ENCODE assay signal across 9 cellular contexts in the genomic region with DNA sequence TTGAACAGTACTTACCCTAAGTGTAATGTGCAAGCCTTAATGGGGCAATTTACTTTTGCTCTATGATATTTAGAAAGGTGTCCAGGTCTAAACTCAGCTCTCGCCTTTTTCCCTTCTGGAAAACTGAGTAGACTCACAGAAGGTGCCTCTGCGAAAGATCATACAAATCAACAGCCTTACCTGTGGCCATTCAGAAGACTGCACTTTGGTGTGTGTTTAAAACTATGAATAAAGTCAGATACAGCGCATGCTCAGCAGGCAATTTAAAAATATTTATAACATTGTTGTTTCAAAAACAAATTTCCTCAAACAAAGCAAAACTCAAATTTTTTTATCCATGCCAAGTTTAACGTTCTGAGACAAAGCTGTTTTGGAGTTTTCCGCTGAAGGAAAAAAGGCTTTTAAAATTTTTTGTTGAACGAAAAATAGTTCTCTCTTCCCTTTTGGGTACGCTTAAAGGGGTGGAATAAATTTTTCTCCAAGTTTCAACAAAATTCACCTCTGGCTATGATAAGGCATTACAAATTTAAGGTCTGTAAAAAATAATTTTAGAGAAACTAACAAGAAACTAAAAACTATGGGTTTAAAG.
A peak's percentile ranks its signal among the peaks of the same experiment; 100 is the strongest.
DNase-seq lines count a peak whose midpoint lies in the region; ATAC-seq, FAIRE-seq and TF ChIP-seq lines count a peak whose summit lies in the region.
"Had no signal": no experiment of that assay in that cellular context is flagged by ENCODE, and none has a peak within 500 bp of the region (broad histone marks: within the 10 kb centered on the region; RNA-seq: fewer than 3 reads in every experiment).

No MANE protein-coding gene starts in this region.

- H3K14ac ChIP-seq in neuronal stem cell (ENCODE audit: low read length): no peak overlapping the region

- no peak overlapping the region for H2BK12ac ChIP-seq in neuronal stem cell (ENCODE audit: low read length)

- H4K91ac ChIP-seq in neuronal stem cell (ENCODE audit: low read depth, low read length, poor library complexity): no peak overlapping the region

- no peaks in the 10 kb centered on the region for H3K9me3 ChIP-seq in neuronal stem cell (replicated peaks in 1 of 2; ENCODE audit: control insufficient read depth in 2 of 2, insufficient read depth in 1 of 2, low read depth in 1 of 2, low read length in 2 of 2)

- peaks cover 2 to 31% of the 10 kb centered on the region in 2 donors for H3K4me1 ChIP-seq in neuronal stem cell (ENCODE audit: control insufficient read depth in 2 of 2, insufficient read depth in 1 of 2, low read depth in 1 of 2, low read length in 2 of 2)

- H2AFZ ChIP-seq in neuronal stem cell (ENCODE audit: low read length): no peak overlapping the region

- H3K4me1 Mint-ChIP-seq in MCF 10A (ENCODE audit: insufficient read depth, unreplicated experiment): peaks cover 31% of the 10 kb centered on the region
- H3K4me1 Mint-ChIP-seq: activated T-helper 17 cell treated with anti-CD3 and anti-CD28 coated beads, Interleukin-2, amount 50 U/mL, for 72 hours had no signal

- H3K27me3 Mint-ChIP-seq in MCF 10A (ENCODE audit: insufficient read depth, unreplicated experiment): no peaks in the 10 kb centered on the region
- H3K27me3 Mint-ChIP-seq: activated T-helper 17 cell treated with anti-CD3 and anti-CD28 coated beads, Interleukin-2, amount 50 U/mL, for 72 hours had no signal

- no peak overlapping the region for H3K4me3 ChIP-seq in neuronal stem cell (ENCODE audit: low read length in 2 of 2)

- no peak overlapping the region for H3K27ac ChIP-seq in neuronal stem cell (replicated peaks; ENCODE audit: low read length)

- H3K79me1 ChIP-seq in neuronal stem cell (ENCODE audit: low read depth, low read length): no peaks in the 10 kb centered on the region

- no peak overlapping the region for H3K9ac ChIP-seq in neuronal stem cell (ENCODE audit: low read depth, low read length, poor library complexity)

- WGBS in neuronal stem cell (ENCODE audit: extremely low coverage in 2 of 2, insufficient read length in 2 of 2, insufficient replicate concordance in 1 of 2), 2 donors: no CpG with 5 or more reads among the region's 7 CpGs

- H3K4me3 Mint-ChIP-seq in MCF 10A (ENCODE audit: unreplicated experiment): peak overlapping the region; percentile 68
- H3K4me3 Mint-ChIP-seq: activated T-helper 17 cell treated with anti-CD3 and anti-CD28 coated beads, Interleukin-2, amount 50 U/mL, for 72 hours had no signal

- H2BK120ac ChIP-seq in neuronal stem cell (ENCODE audit: low read depth, low read length): no peak overlapping the region

- CTCF ChIA-PET in MCF 10A (lab: Yijun Ruan, JAX): interaction anchor here (0.6 to 3.0 kb wide), 10 partner anchors 10 to 796 kb away, joined by 3 to 10 read pairs (median 4); no protein-coding TSS in a partner anchor

- no peaks in the 10 kb centered on the region for H3K9me3 Mint-ChIP-seq in MCF 10A (ENCODE audit: unreplicated experiment)
- H3K9me3 Mint-ChIP-seq: activated T-helper 17 cell treated with anti-CD3 and anti-CD28 coated beads, Interleukin-2, amount 50 U/mL, for 72 hours had no signal

- TF ChIP-seq CTCF in MCF 10A (IDR thresholded peaks at IDR 0.05; ENCODE audit: unreplicated experiment): no peak

- H3K27ac Mint-ChIP-seq in MCF 10A (ENCODE audit: low read depth, unreplicated experiment): peak overlapping the region; percentile 91
- H3K27ac Mint-ChIP-seq: activated T-helper 17 cell treated with anti-CD3 and anti-CD28 coated beads, Interleukin-2, amount 50 U/mL, for 72 hours had no signal

- no peak overlapping the region for H3K4ac ChIP-seq in neuronal stem cell (ENCODE audit: low read length)

- TSS peak; percentile 96 for BruUV-seq in MCF 10A (replicated peaks; lab: Mats Ljungman, UMichigan)

- no peak overlapping the region for H2BK5ac ChIP-seq in neuronal stem cell (ENCODE audit: low read length)

- no peak overlapping the region for H3K23ac ChIP-seq in neuronal stem cell (ENCODE audit: low read depth, low read length, poor library complexity)

- no peak overlapping the region for H2AK5ac ChIP-seq in neuronal stem cell (ENCODE audit: low read depth, low read length)

- no peak overlapping the region for H3K4me2 ChIP-seq in neuronal stem cell (ENCODE audit: insufficient read depth, low read length, poor library complexity, severe bottlenecking)

- H4K8ac ChIP-seq in neuronal stem cell (ENCODE audit: low read depth, low read length): no peak overlapping the region

- POLR2A ChIA-PET in MCF 10A (lab: Yijun Ruan, JAX): interaction anchor here (0.8 to 1.8 kb wide), 5 partner anchors 11 to 67 kb away, joined by 3 to 9 read pairs (median 4); no protein-coding TSS in a partner anchor

- H3K36me3 ChIP-seq in neuronal stem cell (replicated peaks in 1 of 2; ENCODE audit: control insufficient read depth in 2 of 2, insufficient read depth in 2 of 2, low read length in 2 of 2): no peaks in the 10 kb centered on the region

- intact Hi-C loops in MCF 10A (cut with micrococcal nuclease): no loop called here

- peak; percentile 58 for DNase-seq in DMS 273 (lab: John Stamatoyannopoulos, UW; ENCODE audit: unreplicated experiment)
- no peak for DNase-seq in DMS 273 treated with DMSO at 0.1 percent for 48 hours (lab: John Stamatoyannopoulos, UW)
- DNase-seq in MCF 10A (ENCODE audit: unreplicated experiment): peak; percentile 43
- DNase-seq in superior temporal gyrus (ENCODE audit: extremely low spot score): peak; percentile 80
- DNase-seq in RCC 7860 (ENCODE audit: low spot score): no peak
- no peak for DNase-seq in activated effector memory CD4-positive, alpha-beta T cell treated with anti-CD3 and anti-CD28 coated beads, Interleukin-2, amount 50 U/mL, for 16 hours
- DNase-seq in neuronal stem cell (ENCODE audit: low spot score): no peak

- peak; percentile 41 for ATAC-seq in HG03442 (IDR thresholded peaks at IDR 0.05; ENCODE audit: unreplicated experiment)
- ATAC-seq: activated T-helper 17 cell treated with anti-CD3 and anti-CD28 coated beads, Interleukin-2, amount 50 U/mL, for 72 hours had no signal

- H3K27me3 ChIP-seq in neuronal stem cell (ENCODE audit: control insufficient read depth in 3 of 3, insufficient read depth in 3 of 3, low read depth in 1 of 3, low read length in 3 of 3): no peaks in the 10 kb centered on the region

- no peak overlapping the region for H2BK15ac ChIP-seq in neuronal stem cell (ENCODE audit: low read length)

- H3K18ac ChIP-seq in neuronal stem cell (ENCODE audit: low read length): no peak overlapping the region

- H3K36me3 Mint-ChIP-seq in MCF 10A (ENCODE audit: insufficient read depth, unreplicated experiment): no peaks in the 10 kb centered on the region

- no peak for FAIRE-seq in RCC 7860 (lab: Jason Lieb, UNC)

Comparison
In these comparisons a context has a peak if more than half of its experiments do, and no peak if none do; other contexts are left out.
1. DNase-seq: peak in DMS 273 (single experiment), MCF 10A (single experiment) and superior temporal gyrus (single experiment); none in DMS 273 treated with DMSO at 0.1 percent for 48 hours (single experiment), RCC 7860 (single experiment), activated effector memory CD4-positive, alpha-beta T cell treated with anti-CD3 and anti-CD28 coated beads, Interleukin-2, amount 50 U/mL, for 16 hours (single experiment) and neuronal stem cell (single experiment).